8 cellular contexts compared by ENCODE assay signal in genomic region chr17:34039759-34040535, GRCh38.
DNase-seq lines count a peak whose midpoint lies in the region; ATAC-seq, FAIRE-seq and TF ChIP-seq lines count a peak whose summit lies in the region.
"Not testable (repeated sequence)": the region's sequence is repeated elsewhere in the genome, so short reads cannot be mapped to it uniquely, and the experiment has no call there.

No MANE protein-coding gene starts in this region.

- H2AFZ ChIP-seq in GM12878 (ENCODE audit: control insufficient read depth, low read depth, low read length) = not testable (repeated sequence)

- not testable (repeated sequence) for TF ChIP-seq CTCF in GM12878 (IDR thresholded peaks at IDR 0.05 in 2 of 3, conservative IDR thresholded peaks at IDR 0.05 in 1 of 3; ENCODE audit: control insufficient read depth in 2 of 3, extremely low read depth in 1 of 3, insufficient read depth in 1 of 3, low read depth in 3 of 3, low read length in 3 of 3); right lobe of liver (IDR thresholded peaks at IDR 0.05)

- TF ChIP-seq POLR2A in GM12878 (IDR thresholded peaks at IDR 0.05; ENCODE audit: low read depth, low read length); right lobe of liver (IDR thresholded peaks at IDR 0.05): not testable (repeated sequence)

- not testable (repeated sequence) for H4K20me1 ChIP-seq in GM12878 (ENCODE audit: control insufficient read depth, insufficient read depth)

- SMC1A ChIA-PET in GM12878 (lab: Charles Lee; ENCODE audit: uncharacterized antibody, unreplicated experiment) = not testable (repeated sequence)

- not testable (repeated sequence) for H3K4me1 Mint-ChIP-seq in activated CD8-positive, alpha-beta T cell treated with anti-CD3 and anti-CD28 coated beads, Interleukin-2, amount 10 ng/mL, durations not matched to agents 7 days and 5 days (ENCODE audit: low read depth)

- not testable (repeated sequence) for H3K27me3 Mint-ChIP-seq in activated CD8-positive, alpha-beta T cell treated with anti-CD3 and anti-CD28 coated beads, Interleukin-2, amount 10 ng/mL, durations not matched to agents 7 days and 5 days (ENCODE audit: low read depth)

- RAD21 ChIA-PET in GM12878 (lab: Charles Lee; ENCODE audit: unreplicated experiment) = not testable (repeated sequence)

- H3K9me3 ChIP-seq in GM12878 (replicated peaks; ENCODE audit: control insufficient read depth, insufficient read depth, low read length); right lobe of liver; aorta (ENCODE audit: control insufficient read depth, low read length): not testable (repeated sequence)

- TF ChIP-seq EP300 in GM12878 (IDR thresholded peaks at IDR 0.05; ENCODE audit: borderline replicate concordance in 1 of 2, control insufficient read depth in 1 of 2, low read depth in 2 of 2, low read length in 2 of 2) = not testable (repeated sequence)

- H3K4me3 Mint-ChIP-seq in activated CD8-positive, alpha-beta T cell treated with anti-CD3 and anti-CD28 coated beads, Interleukin-2, amount 10 ng/mL, durations not matched to agents 7 days and 5 days = not testable (repeated sequence)

- not testable (repeated sequence) for TF ChIP-seq RAD21 in GM12878 (IDR thresholded peaks at IDR 0.05; ENCODE audit: insufficient read depth, low read depth, low read length)

- CTCF ChIA-PET in activated CD8-positive, alpha-beta T cell treated with anti-CD3 and anti-CD28 coated beads, Interleukin-2, amount 10 ng/mL, durations not matched to agents 7 days and 5 days (lab: Charles Lee); GM12878 (lab: Yijun Ruan, JAX): not testable (repeated sequence)

- not testable (repeated sequence) for H3K27ac Mint-ChIP-seq in activated CD8-positive, alpha-beta T cell treated with anti-CD3 and anti-CD28 coated beads, Interleukin-2, amount 10 ng/mL, durations not matched to agents 7 days and 5 days

- H3K4me2 ChIP-seq in GM12878 (ENCODE audit: control insufficient read depth, insufficient read depth) = not testable (repeated sequence)

- H3K9me3 Mint-ChIP-seq in activated CD8-positive, alpha-beta T cell treated with anti-CD3 and anti-CD28 coated beads, Interleukin-2, amount 10 ng/mL, durations not matched to agents 7 days and 5 days (ENCODE audit: insufficient read depth) = not testable (repeated sequence)

- DNase-seq in H7 (peak; percentile 44), T follicular helper cell (ENCODE audit: low read depth) (peak; percentile 9), fibroblast of the conjunctiva (ENCODE audit: low read depth) (peak; percentile 1), aorta (peak in 1 of 2 donors; percentile 75)
- DNase-seq in activated CD8-positive, alpha-beta T cell treated with anti-CD3 and anti-CD28 coated beads, Interleukin-2, amount 10 ng/mL, durations not matched to agents 7 days and 5 days = peak; percentile 37
- DNase-seq in GM12878 (ENCODE audit: low read depth, low spot score); right lobe of liver: not testable (repeated sequence)
- DNase-seq in stimulated activated CD4-positive, alpha-beta T cell treated with anti-CD3 and anti-CD28 coated beads, Interleukin-1b, Interleukin-23, amount 100 ng/mL, for 4 hours (ENCODE audit: low read depth in 2 of 2) = peak; percentile 0 to 6

- not testable (repeated sequence) for H3K36me3 Mint-ChIP-seq in activated CD8-positive, alpha-beta T cell treated with anti-CD3 and anti-CD28 coated beads, Interleukin-2, amount 10 ng/mL, durations not matched to agents 7 days and 5 days (ENCODE audit: low read depth)

- peak; percentile 63 for ATAC-seq in activated CD8-positive, alpha-beta T cell treated with anti-CD3 and anti-CD28 coated beads, Interleukin-2, amount 10 ng/mL, durations not matched to agents 7 days and 5 days
- ATAC-seq in GM12878 (peak; percentile 48; the same call in 1 of the 3 replicates), right lobe of liver (peak; percentile 75 to 88 (median 82)), aorta (ENCODE audit: low FRiP score) (peak; percentile 73)

- FAIRE-seq in GM12878 (lab: Jason Lieb, UNC) = not testable (repeated sequence)

- H3K4me1 ChIP-seq in GM12878 (ENCODE audit: control insufficient read depth, insufficient read depth, low read length); right lobe of liver; aorta (ENCODE audit: control insufficient read depth in 1 of 2, insufficient read depth in 2 of 2, low read length in 2 of 2): not testable (repeated sequence)

- H3K27me3 ChIP-seq in H7 (ENCODE audit: control insufficient read depth, insufficient read depth, low read length); GM12878 (replicated peaks in 1 of 2; ENCODE audit: control insufficient read depth in 2 of 2, insufficient read depth in 2 of 2, low read length in 1 of 2); right lobe of liver; aorta (ENCODE audit: control insufficient read depth in 1 of 2, insufficient read depth in 2 of 2, low read length in 1 of 2): not testable (repeated sequence)

- not testable (repeated sequence) for H3K4me3 ChIP-seq in H7 (ENCODE audit: insufficient read depth, low read depth, low read length); GM12878; right lobe of liver; aorta (ENCODE audit: low read length in 2 of 2)

- in situ Hi-C loops in GM12878 (cut with MboI) = not testable (repeated sequence)

- POLR2A ChIA-PET in activated CD8-positive, alpha-beta T cell treated with anti-CD3 and anti-CD28 coated beads, Interleukin-2, amount 10 ng/mL, durations not matched to agents 7 days and 5 days (lab: Charles Lee); GM12878 (lab: Charles Lee): not testable (repeated sequence)

- not testable (repeated sequence) for H3K79me2 ChIP-seq in GM12878 (ENCODE audit: control insufficient read depth, insufficient read depth, low read length)

- H3K36me3 ChIP-seq in H7 (replicated peaks; ENCODE audit: control insufficient read depth, insufficient read depth, low read length); GM12878 (ENCODE audit: control insufficient read depth in 2 of 2, insufficient read depth in 2 of 2, low read length in 1 of 2); right lobe of liver; aorta (ENCODE audit: control insufficient read depth in 1 of 2, insufficient read depth in 2 of 2, low read length in 1 of 2): not testable (repeated sequence)

- 71% methylated on average over 22 of the region's 69 CpGs for WGBS in GM12878 (ENCODE audit: insufficient coverage, insufficient replicate concordance, low lambda C conversion rate, missing lambda C conversion rate)
- WGBS in right lobe of liver (ENCODE audit: insufficient coverage, low coverage, low lambda C conversion rate, missing lambda C conversion rate) = 56% methylated on average over 13 of the region's 69 CpGs
- 47 to 61% methylated on average over 23 to 69 of the region's 69 CpGs for WGBS in aorta, 2 donors

- H3K27ac ChIP-seq in GM12878 (ENCODE audit: control insufficient read depth, insufficient read depth); right lobe of liver; aorta (ENCODE audit: low read depth in 1 of 2, low read length in 2 of 2): not testable (repeated sequence)

- intact Hi-C loops in GM12878 (cut with micrococcal nuclease; ENCODE audit: unreplicated experiment); right lobe of liver (cut with DNase I); aorta (cut with DNase I): not testable (repeated sequence)

- not testable (repeated sequence) for H3K9ac ChIP-seq in GM12878 (ENCODE audit: control insufficient read depth, insufficient read depth, low read length)

- BruUV-seq in GM12878 (replicated peaks; lab: Mats Ljungman, UMichigan) = not testable (repeated sequence)
